Comparison of ENCODE assay signal across 17 cellular contexts in the genomic region with DNA sequence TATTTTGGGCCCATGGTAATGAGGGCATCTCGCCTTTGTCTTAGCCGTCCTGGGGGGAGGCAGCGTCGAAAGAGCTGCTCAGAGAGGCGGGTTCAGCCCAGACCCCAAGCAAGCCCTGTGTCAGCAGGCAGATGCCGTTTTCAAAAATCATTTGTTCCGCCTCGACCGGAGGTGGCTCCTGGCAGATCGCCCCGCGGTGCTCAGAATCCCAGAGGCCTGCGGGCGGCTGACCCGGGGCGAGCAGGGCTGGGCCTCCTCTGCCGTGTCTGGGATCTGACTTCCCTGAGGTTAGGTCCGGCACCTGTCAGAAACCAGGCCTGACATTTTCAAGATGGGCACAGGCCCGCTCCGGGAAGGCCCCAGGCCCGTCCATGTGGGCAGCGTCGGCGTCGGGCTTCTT.
"Had no signal": no experiment of that assay in that cellular context is flagged by ENCODE, and none has a peak within 500 bp of the region (broad histone marks: within the 10 kb centered on the region; RNA-seq: fewer than 3 reads in every experiment).

No MANE protein-coding gene starts in this region.

- FAIRE-seq: urothelium cell line had no signal

- H3K4me1 ChIP-seq: foreskin keratinocyte, parathyroid adenoma had no signal

- DNase-seq: activated CD4-positive, alpha-beta T cell treated with anti-CD3 and anti-CD28 coated beads for 1 hour; activated CD4-positive, alpha-beta T cell treated with anti-CD3 and anti-CD28 coated beads, Interleukin-2, amount 50 U/mL, for 48 hours; activated effector memory CD4-positive, alpha-beta T cell treated with Interleukin-2 at 50 U/mL for 16 hours; activated naive CD4-positive, alpha-beta T cell treated with anti-CD3 and anti-CD28 coated beads, Interleukin-2, amount 50 U/mL, for 16 hours; activated T-cell treated with anti-CD3 and anti-CD28 coated beads, Interleukin-2, amount 50 U/mL, for 1 hour; central memory CD4-positive, alpha-beta T cell; cortex of kidney; effector CD8-positive, alpha-beta T cell; foreskin keratinocyte; immature natural killer cell; midbrain; stimulated activated CD4-positive, alpha-beta T cell treated with anti-CD3 and anti-CD28 coated beads, Interleukin-2, amount 100 ng/mL, for 48 hours; tibial artery had no signal

- H3K9ac ChIP-seq: parathyroid adenoma had no signal

- H3K27me3 ChIP-seq: foreskin keratinocyte, tibial artery had no signal

- ATAC-seq: foreskin keratinocyte; stimulated activated memory B cell treated with anti-CD40 and anti-IgM and Interleukin-4, amounts not matched to agents 10 μg/mL and 1 μg/mL and 100 μg/mL, for 72 hours had no signal

- H3K4me3 ChIP-seq: tibial artery had no signal

- H3K27ac ChIP-seq: foreskin keratinocyte, parathyroid adenoma, tibial artery, VCaP had no signal

- H3K9me3 ChIP-seq: tibial artery had no signal

- H2AFZ ChIP-seq: parathyroid adenoma had no signal
